Comparison of ENCODE assay signal across 28 cellular contexts in the genomic region with DNA sequence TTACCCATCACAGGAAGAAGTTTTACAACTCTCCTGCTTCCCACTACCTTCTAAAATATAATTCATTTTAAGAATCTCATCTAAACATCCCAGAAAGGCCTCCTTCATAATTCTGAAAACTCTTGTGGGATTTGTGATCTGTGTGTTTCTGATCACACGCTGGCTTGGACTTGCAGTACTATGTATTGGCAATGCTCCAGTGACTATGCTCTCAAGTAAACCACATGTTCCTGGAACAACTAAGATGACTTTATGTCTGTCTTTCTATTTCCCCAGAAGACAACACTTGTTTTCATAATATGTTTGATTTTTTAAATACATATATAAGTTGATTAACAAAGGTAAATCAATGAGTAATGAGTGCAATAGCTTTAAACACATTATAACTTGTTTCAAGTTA.
DNase-seq lines count a peak whose midpoint lies in the region; ATAC-seq lines count a peak whose summit lies in the region.
"Had no signal": no experiment of that assay in that cellular context is flagged by ENCODE, and none has a peak within 500 bp of the region (broad histone marks: within the 10 kb centered on the region; RNA-seq: fewer than 3 reads in every experiment).

No MANE protein-coding gene starts in this region.

- no peaks in the 10 kb centered on the region for H3K27me3 ChIP-seq in adipocyte (replicated peaks; ENCODE audit: control insufficient read depth, insufficient read depth, low read length)
- H3K27me3 ChIP-seq: cardiac muscle cell, transverse colon had no signal

- H3K9me3 Mint-ChIP-seq in natural killer cell treated with Interleukin-12 subunit alpha and Interleukin-12 subunit beta and Interleukin-15 and Interleukin-18, amount 100 ng/mL, for 72 hours = peaks cover 21% of the 10 kb centered on the region

- H3K4me3 ChIP-seq in adipocyte (ENCODE audit: low read length) (no peak overlapping the region), skeletal muscle cell (ENCODE audit: low read depth, low read length) (no peak overlapping the region)
- H3K4me3 ChIP-seq: cardiac muscle cell, coronary artery, transverse colon had no signal

- H3K4me3 Mint-ChIP-seq in natural killer cell treated with Interleukin-12 subunit alpha and Interleukin-12 subunit beta and Interleukin-15 and Interleukin-18, amount 100 ng/mL, for 72 hours = no peak overlapping the region
- H3K4me3 Mint-ChIP-seq: activated CD4-positive, alpha-beta T cell treated with anti-CD3 and anti-CD28 coated beads for 36 hours; activated naive CD4-positive, alpha-beta T cell treated with anti-CD3 and anti-CD28 coated beads, Interleukin-2, amount 10 ng/mL, durations not matched to agents 7 days and 5 days; activated T-helper 17 cell treated with anti-CD3 and anti-CD28 coated beads, Interleukin-2, amount 50 U/mL, for 72 hours; immature natural killer cell; nephron progenitor cell; stimulated activated effector memory CD8-positive, alpha-beta T cell treated with anti-CD3 and anti-CD28 coated beads, Interleukin-12 subunit alpha, Interleukin-12 subunit beta, amount 100 ng/mL, for 72 hours had no signal

- H3K27me3 Mint-ChIP-seq in natural killer cell treated with Interleukin-12 subunit alpha and Interleukin-12 subunit beta and Interleukin-15 and Interleukin-18, amount 100 ng/mL, for 72 hours = no peaks in the 10 kb centered on the region
- H3K27me3 Mint-ChIP-seq: activated CD4-positive, alpha-beta T cell treated with anti-CD3 and anti-CD28 coated beads for 36 hours; activated naive CD4-positive, alpha-beta T cell treated with anti-CD3 and anti-CD28 coated beads, Interleukin-2, amount 10 ng/mL, durations not matched to agents 7 days and 5 days; activated T-helper 17 cell treated with anti-CD3 and anti-CD28 coated beads, Interleukin-2, amount 50 U/mL, for 72 hours had no signal

- no peaks in the 10 kb centered on the region for H3K36me3 ChIP-seq in adipocyte (ENCODE audit: control insufficient read depth, insufficient read depth, low read length, severe bottlenecking)
- H3K36me3 ChIP-seq: cardiac muscle cell, transverse colon had no signal

- H3K27ac Mint-ChIP-seq in natural killer cell treated with Interleukin-12 subunit alpha and Interleukin-12 subunit beta and Interleukin-15 and Interleukin-18, amount 100 ng/mL, for 72 hours = no peak overlapping the region
- H3K27ac Mint-ChIP-seq: activated CD4-positive, alpha-beta T cell treated with anti-CD3 and anti-CD28 coated beads for 36 hours; activated naive CD4-positive, alpha-beta T cell treated with anti-CD3 and anti-CD28 coated beads, Interleukin-2, amount 10 ng/mL, durations not matched to agents 7 days and 5 days; activated T-helper 17 cell treated with anti-CD3 and anti-CD28 coated beads, Interleukin-2, amount 50 U/mL, for 72 hours; immature natural killer cell; nephron progenitor cell; stimulated activated effector memory CD8-positive, alpha-beta T cell treated with anti-CD3 and anti-CD28 coated beads, Interleukin-12 subunit alpha, Interleukin-12 subunit beta, amount 100 ng/mL, for 72 hours had no signal

- H3K9me3 ChIP-seq in adipocyte (ENCODE audit: control insufficient read depth, low read length) = no peaks in the 10 kb centered on the region
- H3K9me3 ChIP-seq: Caco-2, transverse colon had no signal

- DNase-seq in DMS53 (lab: John Stamatoyannopoulos, UW) (peak; percentile 36), DMS53 treated with DMSO at 0.1 percent for 48 hours (lab: John Stamatoyannopoulos, UW; ENCODE audit: unreplicated experiment) (no peak), adipocyte (ENCODE audit: low read depth) (peak; percentile 41), fibroblast of gingiva (ENCODE audit: low read depth) (peak; percentile 40), skeletal muscle cell (ENCODE audit: low read depth) (peak; percentile 72), NOMO-1 treated with DMSO at 0.1 percent for 48 hours (lab: John Stamatoyannopoulos, UW; ENCODE audit: unreplicated experiment) (no peak)
- DNase-seq in natural killer cell treated with Interleukin-12 subunit alpha and Interleukin-12 subunit beta and Interleukin-15 and Interleukin-18, amount 100 ng/mL, for 72 hours (ENCODE audit: low spot score) = no peak
- DNase-seq: activated CD4-positive, alpha-beta T cell treated with anti-CD3 and anti-CD28 coated beads for 36 hours; activated naive CD4-positive, alpha-beta T cell treated with anti-CD3 and anti-CD28 coated beads, Interleukin-2, amount 10 ng/mL, durations not matched to agents 7 days and 5 days; Caco-2; DMS79 treated with DMSO at 0.1 percent for 48 hours; effector CD8-positive, alpha-beta T cell; erythroblast; immature natural killer cell; Karpas-422; left colon; NCI-H1417 treated with DMSO at 0.1 percent for 48 hours; NCI-H2029 treated with DMSO at 0.1 percent for 48 hours; NCI-H345; NCI-H748 treated with DMSO at 0.1 percent for 48 hours; nephron progenitor cell; SIG-M5; transverse colon had no signal

- no peaks in the 10 kb centered on the region for H3K4me1 Mint-ChIP-seq in natural killer cell treated with Interleukin-12 subunit alpha and Interleukin-12 subunit beta and Interleukin-15 and Interleukin-18, amount 100 ng/mL, for 72 hours (ENCODE audit: low read depth in 2 of 2)
- H3K4me1 Mint-ChIP-seq: activated CD4-positive, alpha-beta T cell treated with anti-CD3 and anti-CD28 coated beads for 36 hours; activated naive CD4-positive, alpha-beta T cell treated with anti-CD3 and anti-CD28 coated beads, Interleukin-2, amount 10 ng/mL, durations not matched to agents 7 days and 5 days; activated T-helper 17 cell treated with anti-CD3 and anti-CD28 coated beads, Interleukin-2, amount 50 U/mL, for 72 hours; immature natural killer cell; stimulated activated effector memory CD8-positive, alpha-beta T cell treated with anti-CD3 and anti-CD28 coated beads, Interleukin-12 subunit alpha, Interleukin-12 subunit beta, amount 100 ng/mL, for 72 hours had no signal

- no peak for ATAC-seq in natural killer cell treated with Interleukin-12 subunit alpha and Interleukin-12 subunit beta and Interleukin-15 and Interleukin-18, amount 100 ng/mL, for 72 hours
- ATAC-seq in GM19324 (IDR thresholded peaks at IDR 0.05; ENCODE audit: low FRiP score, unreplicated experiment) = no peak
- ATAC-seq: activated CD4-positive, alpha-beta T cell treated with anti-CD3 and anti-CD28 coated beads for 36 hours; activated T-helper 17 cell treated with anti-CD3 and anti-CD28 coated beads, Interleukin-2, amount 50 U/mL, for 72 hours; left colon; stimulated activated effector memory CD8-positive, alpha-beta T cell treated with anti-CD3 and anti-CD28 coated beads, Interleukin-12 subunit alpha, Interleukin-12 subunit beta, amount 100 ng/mL, for 72 hours had no signal

- H3K36me3 Mint-ChIP-seq in natural killer cell treated with Interleukin-12 subunit alpha and Interleukin-12 subunit beta and Interleukin-15 and Interleukin-18, amount 100 ng/mL, for 72 hours = peaks cover 5% of the 10 kb centered on the region
- H3K36me3 Mint-ChIP-seq: activated naive CD4-positive, alpha-beta T cell treated with anti-CD3 and anti-CD28 coated beads, Interleukin-2, amount 10 ng/mL, durations not matched to agents 7 days and 5 days; immature natural killer cell; stimulated activated effector memory CD8-positive, alpha-beta T cell treated with anti-CD3 and anti-CD28 coated beads, Interleukin-12 subunit alpha, Interleukin-12 subunit beta, amount 100 ng/mL, for 72 hours had no signal

- no peak overlapping the region for H3K9ac ChIP-seq in adipocyte (ENCODE audit: low read length)

- H3K4me1 ChIP-seq in adipocyte (ENCODE audit: control insufficient read depth, insufficient read depth, low read length) = no peaks in the 10 kb centered on the region
- H3K4me1 ChIP-seq: Caco-2, transverse colon had no signal

Comparison
In these comparisons a context has a peak if more than half of its experiments do, and no peak if none do; other contexts are left out.
1. DNase-seq: peak in DMS53 (single experiment), adipocyte (single experiment), fibroblast of gingiva (single experiment) and skeletal muscle cell (single experiment); none in DMS53 treated with DMSO at 0.1 percent for 48 hours (single experiment), natural killer cell treated with Interleukin-12 subunit alpha and Interleukin-12 subunit beta and Interleukin-15 and Interleukin-18, amount 100 ng/mL, for 72 hours (single experiment) and NOMO-1 treated with DMSO at 0.1 percent for 48 hours (single experiment).